ENCODE assay signal across 9 cellular contexts in the genomic region with DNA sequence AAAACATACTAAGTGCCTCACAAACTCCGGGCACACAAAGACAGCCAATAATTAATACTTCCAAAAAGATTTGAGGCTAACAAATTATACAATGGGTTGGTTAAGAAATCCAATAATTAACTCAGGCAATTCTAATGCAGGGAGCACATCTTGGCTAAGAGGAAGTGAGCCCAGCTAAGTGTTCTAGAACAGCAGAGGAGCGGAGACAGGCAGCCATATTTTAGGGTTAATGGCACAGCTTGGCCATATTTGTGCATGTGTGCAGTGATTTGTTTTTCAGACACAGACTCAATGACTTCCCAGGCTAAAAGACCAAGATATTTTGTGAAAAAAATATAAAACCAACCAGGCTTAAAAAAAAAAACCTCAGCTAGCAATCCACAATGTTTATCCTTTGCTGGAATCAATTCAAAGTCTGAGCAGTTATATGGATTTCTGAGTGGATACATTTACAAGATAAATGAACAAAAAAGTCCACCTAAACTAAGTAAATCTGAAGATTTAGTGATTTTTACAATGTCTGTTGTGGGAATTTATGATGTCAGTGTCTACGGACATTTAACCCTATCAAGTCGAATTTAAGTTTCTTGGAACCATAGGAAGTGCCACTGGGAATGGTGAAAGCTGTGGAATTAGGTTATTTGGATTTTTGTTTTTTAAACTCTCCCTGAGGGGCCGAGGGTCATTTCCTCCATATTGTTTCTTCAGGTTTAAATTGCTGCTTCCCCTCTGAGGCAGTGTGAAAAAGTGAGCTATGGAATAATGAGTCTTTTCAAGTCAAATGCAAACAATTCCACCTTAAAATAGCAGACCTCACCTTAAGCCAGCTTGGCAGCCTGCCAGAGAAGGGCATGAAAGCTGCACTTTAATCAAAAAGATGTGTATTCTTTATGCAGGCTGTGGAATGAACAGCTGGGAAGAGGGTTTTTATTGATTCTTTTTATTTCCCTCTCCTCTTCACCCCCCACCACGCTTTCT.
DNase-seq lines count a peak whose midpoint lies in the region; ATAC-seq and TF ChIP-seq lines count a peak whose summit lies in the region.
"Had no signal": no experiment of that assay in that cellular context is flagged by ENCODE, and none has a peak within 500 bp of the region (broad histone marks: within the 10 kb centered on the region; RNA-seq: fewer than 3 reads in every experiment).

No MANE protein-coding gene starts in this region.

- H3K36me3 Mint-ChIP-seq in chondrocyte (ENCODE audit: low read depth) (no peaks in the 10 kb centered on the region), progenitor cell of endocrine pancreas (ENCODE audit: insufficient read depth) (no peaks in the 10 kb centered on the region)

- H3K36me3 ChIP-seq in H7 (replicated peaks; ENCODE audit: control insufficient read depth, insufficient read depth, low read length), result no peaks in the 10 kb centered on the region

- no peak overlapping the region for H3K4me3 ChIP-seq in H7 (ENCODE audit: insufficient read depth, low read depth, low read length)

- DNase-seq in NOMO-1 treated with DMSO at 0.1 percent for 48 hours (lab: John Stamatoyannopoulos, UW; ENCODE audit: unreplicated experiment) (peak; percentile 46), NOMO-1 treated with dmso at 0.1 percent for 144 hours (lab: John Stamatoyannopoulos, UW; ENCODE audit: unreplicated experiment) (no peak), NCI-H2171 treated with DMSO at 0.1 percent for 48 hours (lab: John Stamatoyannopoulos, UW) (peak; percentile 75), chondrocyte (ENCODE audit: low spot score) (no peak), progenitor cell of endocrine pancreas (ENCODE audit: low spot score, unreplicated experiment) (no peak), H7 (no peak), GDM1 (lab: John Stamatoyannopoulos, UW) (no peak)
- DNase-seq: activated CD4-positive, alpha-beta memory T cell treated with anti-CD3 and anti-CD28 coated beads, Interleukin-2, amount 10 ng/mL, durations not matched to agents 7 days and 5 days had no signal

- H3K27me3 ChIP-seq in H7 (ENCODE audit: control insufficient read depth, insufficient read depth, low read length), result no peaks in the 10 kb centered on the region

- H3K4me3 Mint-ChIP-seq in chondrocyte (ENCODE audit: unreplicated experiment), result no peak overlapping the region
- no peak overlapping the region for H3K4me3 Mint-ChIP-seq in progenitor cell of endocrine pancreas (ENCODE audit: low read depth)
- H3K4me3 Mint-ChIP-seq: activated CD4-positive, alpha-beta memory T cell treated with anti-CD3 and anti-CD28 coated beads, Interleukin-2, amount 10 ng/mL, durations not matched to agents 7 days and 5 days had no signal

- H3K27ac Mint-ChIP-seq in chondrocyte (ENCODE audit: unreplicated experiment), result peak overlapping the region; percentile 71
- peak overlapping the region; percentile 78 for H3K27ac Mint-ChIP-seq in progenitor cell of endocrine pancreas
- H3K27ac Mint-ChIP-seq: activated CD4-positive, alpha-beta memory T cell treated with anti-CD3 and anti-CD28 coated beads, Interleukin-2, amount 10 ng/mL, durations not matched to agents 7 days and 5 days had no signal

- TF ChIP-seq CTCF in chondrocyte (IDR thresholded peaks at IDR 0.05) (no peak), progenitor cell of endocrine pancreas (IDR thresholded peaks at IDR 0.05; ENCODE audit: unreplicated experiment) (no peak)

- no peak for ATAC-seq in esophagus mucosa

- H3K27me3 Mint-ChIP-seq in chondrocyte (ENCODE audit: low read depth) (no peaks in the 10 kb centered on the region), progenitor cell of endocrine pancreas (no peaks in the 10 kb centered on the region)
- H3K27me3 Mint-ChIP-seq: activated CD4-positive, alpha-beta memory T cell treated with anti-CD3 and anti-CD28 coated beads, Interleukin-2, amount 10 ng/mL, durations not matched to agents 7 days and 5 days had no signal

- H3K4me1 Mint-ChIP-seq in chondrocyte (ENCODE audit: low read depth) (peaks cover 68% of the 10 kb centered on the region), progenitor cell of endocrine pancreas (ENCODE audit: low read depth) (peaks cover 54% of the 10 kb centered on the region)

- H3K9me3 Mint-ChIP-seq in chondrocyte (ENCODE audit: low read depth) (peaks cover 5% of the 10 kb centered on the region), progenitor cell of endocrine pancreas (ENCODE audit: low read depth) (no peaks in the 10 kb centered on the region)

Comparison
In these comparisons a context has a peak if more than half of its experiments do, and no peak if none do; other contexts are left out.
1. DNase-seq: peak in NOMO-1 treated with DMSO at 0.1 percent for 48 hours (single experiment) and NCI-H2171 treated with DMSO at 0.1 percent for 48 hours (single experiment); none in NOMO-1 treated with dmso at 0.1 percent for 144 hours (single experiment), chondrocyte (single experiment), progenitor cell of endocrine pancreas (single experiment), H7 (single experiment) and GDM1 (single experiment).